Comparison of ENCODE assay signal across 7 cellular contexts in genomic region chr1:184752656-184753055, GRCh38. TPM values are rescaled to one million over a fixed set of nuclear protein-coding genes. Genes with fewer than 3 reads are reported as not detected.
DNase-seq lines count a peak whose midpoint lies in the region; ATAC-seq and TF ChIP-seq lines count a peak whose summit lies in the region.

No MANE protein-coding gene starts in this region.

- no peaks in the 10 kb centered on the region for H3K9me3 ChIP-seq in body of pancreas

- peaks cover 48% of the 10 kb centered on the region for H3K4me1 Mint-ChIP-seq in activated CD8-positive, alpha-beta T cell treated with anti-CD3 and anti-CD28 coated beads for 36 hours (ENCODE audit: low read depth)
- peaks cover 31% of the 10 kb centered on the region for H3K4me1 Mint-ChIP-seq in nephron progenitor cell

- peaks cover 11% of the 10 kb centered on the region for H3K36me3 Mint-ChIP-seq in activated CD8-positive, alpha-beta T cell treated with anti-CD3 and anti-CD28 coated beads for 36 hours (ENCODE audit: low read depth)
- H3K36me3 Mint-ChIP-seq in nephron progenitor cell (ENCODE audit: low read depth) = no peaks in the 10 kb centered on the region

- POLR2A ChIA-PET in activated CD8-positive, alpha-beta T cell treated with anti-CD3 and anti-CD28 coated beads for 36 hours (lab: Charles Lee) = interaction anchor here (0.8 kb wide), 1 partner anchor 404 kb away, joined by 3 read pairs; the partner anchor contains the start of genes SWT1 and TRMT1L

- H3K36me3 ChIP-seq in body of pancreas (replicated peaks in 1 of 2; ENCODE audit: insufficient read depth in 1 of 2, low read depth in 2 of 2) = no peaks in the 10 kb centered on the region

- CTCF ChIA-PET in activated CD8-positive, alpha-beta T cell treated with anti-CD3 and anti-CD28 coated beads for 36 hours (lab: Charles Lee) = interaction anchor here (0.8 to 1.7 kb wide), 2 partner anchors 53 to 140 kb away, joined by 3 read pairs; no protein-coding TSS in a partner anchor

- no peak for TF ChIP-seq POLR2A in body of pancreas (IDR thresholded peaks at IDR 0.05)

- peak overlapping the region; percentile 97 for H3K27ac Mint-ChIP-seq in activated CD8-positive, alpha-beta T cell treated with anti-CD3 and anti-CD28 coated beads for 36 hours
- H3K27ac Mint-ChIP-seq in nephron progenitor cell = no peak overlapping the region

- no peak overlapping the region for H3K4me3 ChIP-seq in body of pancreas

- TF ChIP-seq CTCF in activated CD8-positive, alpha-beta T cell treated with anti-CD3 and anti-CD28 coated beads for 36 hours (IDR thresholded peaks at IDR 0.05) = no peak
- TF ChIP-seq CTCF in nephron progenitor cell (IDR thresholded peaks at IDR 0.05) = no peak
- no peak for TF ChIP-seq CTCF in body of pancreas (IDR thresholded peaks at IDR 0.05)

- no peaks in the 10 kb centered on the region for H3K9me3 Mint-ChIP-seq in activated CD8-positive, alpha-beta T cell treated with anti-CD3 and anti-CD28 coated beads for 36 hours
- H3K9me3 Mint-ChIP-seq in nephron progenitor cell = no peaks in the 10 kb centered on the region

- peaks cover 3% of the 10 kb centered on the region for H3K27me3 Mint-ChIP-seq in activated CD8-positive, alpha-beta T cell treated with anti-CD3 and anti-CD28 coated beads for 36 hours
- peaks cover 14% of the 10 kb centered on the region for H3K27me3 Mint-ChIP-seq in nephron progenitor cell (ENCODE audit: low read depth, poor library complexity)

- intact Hi-C loops in activated CD8-positive, alpha-beta T cell treated with anti-CD3 and anti-CD28 coated beads for 36 hours (cut with micrococcal nuclease) = no loop called here
- intact Hi-C loops in body of pancreas (cut with DNase I) = no loop called here

- H3K27me3 ChIP-seq in body of pancreas = no peaks in the 10 kb centered on the region

- H3K27ac ChIP-seq in body of pancreas = peak overlapping the region in 1 of 4 donors; percentile 100

- H3K4me3 Mint-ChIP-seq in activated CD8-positive, alpha-beta T cell treated with anti-CD3 and anti-CD28 coated beads for 36 hours = peak overlapping the region; percentile 95
- H3K4me3 Mint-ChIP-seq in nephron progenitor cell = peak overlapping the region; percentile 94

- WGBS in body of pancreas, 2 donors = 39 to 51% methylated on average over 2 of the region's 2 CpGs

- peaks cover 48% of the 10 kb centered on the region for H3K4me1 ChIP-seq in body of pancreas

- ATAC-seq in activated CD8-positive, alpha-beta T cell treated with anti-CD3 and anti-CD28 coated beads for 36 hours = no peak
- no peak for ATAC-seq in body of pancreas

- DNase-seq in GF-D8 (lab: John Stamatoyannopoulos, UW) (peak; percentile 74), NAMALWA (ENCODE audit: low spot score) (peak; percentile 36), nephron progenitor cell (no peak), H4 (ENCODE audit: low spot score) (no peak), body of pancreas (no peak)
- no peak for DNase-seq in activated CD8-positive, alpha-beta T cell treated with anti-CD3 and anti-CD28 coated beads for 36 hours
- DNase-seq in stimulated activated CD4-positive, alpha-beta T cell treated with anti-CD3 and anti-CD28 coated beads, Interleukin-2, amount 100 ng/mL, for 48 hours = no peak

RNA-seq across cellular contexts. Expression of gene EDEM3, which starts 2.0 kb away (rescaled TPM):
- 10 to 100 TPM; 12.5 to 14.5 TPM for total RNA-seq in activated CD8-positive, alpha-beta T cell treated with anti-CD3 and anti-CD28 coated beads for 36 hours
- total RNA-seq in H4 (2014; rRNA removed; shearing (Covaris generic)) = 21.7 and 28.4 TPM in 2 replicates
- 10 to 100 TPM; 37.9 to 49.4 TPM for total RNA-seq in body of pancreas

Comparison
In these comparisons a context has a peak if more than half of its experiments do, and no peak if none do; other contexts are left out.
1. DNase-seq: peak in GF-D8 (single experiment) and NAMALWA (single experiment); none in activated CD8-positive, alpha-beta T cell treated with anti-CD3 and anti-CD28 coated beads for 36 hours (single experiment), nephron progenitor cell (single experiment), H4 (single experiment), stimulated activated CD4-positive, alpha-beta T cell treated with anti-CD3 and anti-CD28 coated beads, Interleukin-2, amount 100 ng/mL, for 48 hours (0 of 2) and body of pancreas (0 of 4).